ENCODE assay signal across 3 cellular contexts in the genomic region with DNA sequence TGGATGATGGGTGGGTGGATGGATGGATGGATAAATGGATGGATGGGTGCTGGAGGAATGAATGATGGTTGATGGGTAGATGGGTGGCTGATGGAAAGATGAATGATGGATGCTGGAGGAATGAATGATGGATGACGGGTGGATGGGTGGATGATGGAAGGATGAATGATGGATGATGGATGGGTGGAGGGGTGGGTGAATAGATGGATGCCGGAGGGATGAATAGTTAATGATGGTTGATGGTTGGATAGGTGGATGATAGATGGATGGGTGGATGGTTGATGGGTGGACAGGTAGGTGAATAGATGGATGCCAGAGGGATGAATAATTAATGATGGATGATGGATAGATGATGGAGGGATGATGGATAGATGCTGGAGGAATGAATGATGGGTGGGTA.
TF ChIP-seq lines count a peak whose summit lies in the region.

No MANE protein-coding gene starts in this region.

TF ChIP-seq in HEK293, 187 proteins besides CTCF, POLR2A, EP300 and RAD21 (continued from another document):
- TF ChIP-seq ZNF366 (tag by site-specific recombination; conservative IDR thresholded peaks at IDR 0.05) (peak; percentile 92), ZNF76 (tag by site-specific recombination; IDR thresholded peaks at IDR 0.05; ENCODE audit: borderline replicate concordance, low read depth) (no peak), KLF1 (tag by site-specific recombination; IDR thresholded peaks at IDR 0.05) (no peak)
- TF ChIP-seq, protein P1, sequence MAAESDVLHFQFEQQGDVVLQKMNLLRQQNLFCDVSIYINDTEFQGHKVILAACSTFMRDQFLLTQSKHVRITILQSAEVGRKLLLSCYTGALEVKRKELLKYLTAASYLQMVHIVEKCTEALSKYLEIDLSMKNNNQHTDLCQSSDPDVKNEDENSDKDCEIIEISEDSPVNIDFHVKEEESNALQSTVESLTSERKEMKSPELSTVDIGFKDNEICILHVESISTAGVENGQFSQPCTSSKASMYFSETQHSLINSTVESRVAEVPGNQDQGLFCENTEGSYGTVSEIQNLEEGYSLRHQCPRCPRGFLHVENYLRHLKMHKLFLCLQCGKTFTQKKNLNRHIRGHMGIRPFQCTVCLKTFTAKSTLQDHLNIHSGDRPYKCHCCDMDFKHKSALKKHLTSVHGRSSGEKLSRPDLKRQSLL (tag by site-specific recombination; IDR thresholded peaks at IDR 0.05) = peak; percentile 32; the same call in 1 of the 2 replicates

TF ChIP-seq in HEK293T, 16 proteins besides CTCF, POLR2A, EP300 and RAD21:
- TF ChIP-seq, protein P2, sequence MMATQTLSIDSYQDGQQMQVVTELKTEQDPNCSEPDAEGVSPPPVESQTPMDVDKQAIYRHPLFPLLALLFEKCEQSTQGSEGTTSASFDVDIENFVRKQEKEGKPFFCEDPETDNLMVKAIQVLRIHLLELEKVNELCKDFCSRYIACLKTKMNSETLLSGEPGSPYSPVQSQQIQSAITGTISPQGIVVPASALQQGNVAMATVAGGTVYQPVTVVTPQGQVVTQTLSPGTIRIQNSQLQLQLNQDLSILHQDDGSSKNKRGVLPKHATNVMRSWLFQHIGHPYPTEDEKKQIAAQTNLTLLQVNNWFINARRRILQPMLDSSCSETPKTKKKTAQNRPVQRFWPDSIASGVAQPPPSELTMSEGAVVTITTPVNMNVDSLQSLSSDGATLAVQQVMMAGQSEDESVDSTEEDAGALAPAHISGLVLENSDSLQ (IDR thresholded peaks at IDR 0.05) = peak; percentile 58; the same call in 1 of the 2 replicates
- TF ChIP-seq FOXK2 (IDR thresholded peaks at IDR 0.05) (no peak), FOXM1 (IDR thresholded peaks at IDR 0.05; ENCODE audit: borderline replicate concordance) (no peak), FOXA1 (IDR thresholded peaks at IDR 0.05) (no peak)

TF ChIP-seq in H1, 55 proteins besides CTCF, POLR2A, EP300 and RAD21 (continued from another document):
- TF ChIP-seq NANOG (IDR thresholded peaks at IDR 0.05; ENCODE audit: insufficient read depth, low read depth, low read length, poor library complexity, severe bottlenecking) = no peak
- TF ChIP-seq HDAC2 (IDR thresholded peaks at IDR 0.05; ENCODE audit: borderline replicate concordance in 1 of 2, low read depth in 2 of 2, low read length in 2 of 2) = no peak
- TF ChIP-seq CHD2 (IDR thresholded peaks at IDR 0.05; ENCODE audit: low read length) = no peak
- TF ChIP-seq RXRA (IDR thresholded peaks at IDR 0.05; ENCODE audit: insufficient read depth, low read depth, low read length) = no peak
- TF ChIP-seq SRF (IDR thresholded peaks at IDR 0.05; ENCODE audit: low read depth, low read length) = no peak
- TF ChIP-seq, protein P3, sequence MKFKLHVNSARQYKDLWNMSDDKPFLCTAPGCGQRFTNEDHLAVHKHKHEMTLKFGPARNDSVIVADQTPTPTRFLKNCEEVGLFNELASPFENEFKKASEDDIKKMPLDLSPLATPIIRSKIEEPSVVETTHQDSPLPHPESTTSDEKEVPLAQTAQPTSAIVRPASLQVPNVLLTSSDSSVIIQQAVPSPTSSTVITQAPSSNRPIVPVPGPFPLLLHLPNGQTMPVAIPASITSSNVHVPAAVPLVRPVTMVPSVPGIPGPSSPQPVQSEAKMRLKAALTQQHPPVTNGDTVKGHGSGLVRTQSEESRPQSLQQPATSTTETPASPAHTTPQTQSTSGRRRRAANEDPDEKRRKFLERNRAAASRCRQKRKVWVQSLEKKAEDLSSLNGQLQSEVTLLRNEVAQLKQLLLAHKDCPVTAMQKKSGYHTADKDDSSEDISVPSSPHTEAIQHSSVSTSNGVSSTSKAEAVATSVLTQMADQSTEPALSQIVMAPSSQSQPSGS (IDR thresholded peaks at IDR 0.05; ENCODE audit: low read length) = no peak
- no peak for TF ChIP-seq JUND (IDR thresholded peaks at IDR 0.05; ENCODE audit: low read length)
- TF ChIP-seq FOSL1 (IDR thresholded peaks at IDR 0.05; ENCODE audit: insufficient read depth, low read depth, low read length) = no peak
- no peak for TF ChIP-seq TBP (IDR thresholded peaks at IDR 0.05; ENCODE audit: low read depth, low read length)
- TF ChIP-seq POLR2AphosphoS5 (IDR thresholded peaks at IDR 0.05; ENCODE audit: low read depth, low read length) = no peak
- no peak for TF ChIP-seq CBX8 (IDR thresholded peaks at IDR 0.05; ENCODE audit: borderline replicate concordance, low read depth, low read length)
- TF ChIP-seq CBX5 (IDR thresholded peaks at IDR 0.05; ENCODE audit: low read depth, low read length) = no peak
- TF ChIP-seq BACH1 (IDR thresholded peaks at IDR 0.05; ENCODE audit: low read length) = no peak
- no peak for TF ChIP-seq SIX5 (IDR thresholded peaks at IDR 0.05; ENCODE audit: low read depth, low read length)
